9 cellular contexts compared by ENCODE assay signal in the genomic region with DNA sequence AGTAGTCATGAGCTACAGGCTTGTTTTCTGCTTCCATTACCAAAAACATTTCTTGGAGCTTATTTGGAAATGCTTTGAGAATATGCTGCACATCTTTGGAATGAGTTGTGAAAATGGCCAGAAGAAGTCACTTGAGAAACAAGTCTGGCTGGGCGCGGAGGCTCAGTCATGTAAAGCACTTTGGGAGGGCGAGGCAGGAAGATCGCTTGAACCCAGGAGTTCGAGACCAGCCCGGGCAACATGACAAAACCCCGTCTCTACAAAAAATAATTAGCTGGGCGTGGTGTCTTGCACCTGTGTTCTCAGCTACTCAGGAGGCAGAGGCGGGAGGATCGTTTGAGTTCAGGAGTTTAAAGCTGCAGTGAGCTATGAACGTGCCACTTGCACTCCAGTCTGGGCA. TPM values are rescaled to one million over a fixed set of nuclear protein-coding genes. Genes with fewer than 3 reads are reported as not detected.
DNase-seq lines count a peak whose midpoint lies in the region; ATAC-seq and TF ChIP-seq lines count a peak whose summit lies in the region.
"Had no signal": no experiment of that assay in that cellular context is flagged by ENCODE, and none has a peak within 500 bp of the region (broad histone marks: within the 10 kb centered on the region; RNA-seq: fewer than 3 reads in every experiment).

No MANE protein-coding gene starts in this region.

- TF ChIP-seq POLR2A in uterus (IDR thresholded peaks at IDR 0.05) = no peak

- no peak for DNase-seq in cardiac muscle cell (ENCODE audit: low read depth in 1 of 2, low spot score in 1 of 2)
- DNase-seq in Right ventricle myocardium superior = no peak
- no peak for DNase-seq in astrocyte of the spinal cord (ENCODE audit: low read depth, low spot score)
- DNase-seq in memory B cell (ENCODE audit: low spot score in 2 of 2) = no peak
- DNase-seq in uterus = no peak
- no peak for DNase-seq in SK-N-DZ (ENCODE audit: low spot score)
- no peak for DNase-seq in SHP77 treated with DMSO at 0.1 percent for 48 hours (lab: John Stamatoyannopoulos, UW)
- DNase-seq: retina had no signal

- H3K36me3 ChIP-seq in cardiac muscle cell (peaks cover 12% of the 10 kb centered on the region), uterus (no peaks in the 10 kb centered on the region)

- H3K27ac Mint-ChIP-seq in memory B cell = peak overlapping the region; percentile 92

- peaks cover 25% of the 10 kb centered on the region for H3K4me1 Mint-ChIP-seq in memory B cell

- in situ Hi-C loops in astrocyte of the spinal cord (cut with HindIII; ENCODE audit: low sequenced_read_pairs) = no loop called here

- no peaks in the 10 kb centered on the region for H3K27me3 Mint-ChIP-seq in memory B cell

- H3K4me1 ChIP-seq in cardiac muscle cell (ENCODE audit: low read depth) = peaks cover 4% of the 10 kb centered on the region
- no peaks in the 10 kb centered on the region for H3K4me1 ChIP-seq in uterus

- peak overlapping the region; percentile 96 for H3K4me3 Mint-ChIP-seq in memory B cell

- ATAC-seq in Right ventricle myocardium superior (ENCODE audit: poor library complexity) = no peak
- no peak for ATAC-seq in memory B cell (ENCODE audit: low read depth)
- ATAC-seq in GM19328 (IDR thresholded peaks at IDR 0.05; ENCODE audit: unreplicated experiment) = no peak

- H3K36me3 Mint-ChIP-seq in memory B cell = peaks cover 5% of the 10 kb centered on the region

- H3K9me3 ChIP-seq in cardiac muscle cell (ENCODE audit: low read depth) (no peaks in the 10 kb centered on the region), uterus (no peaks in the 10 kb centered on the region)

- no peaks in the 10 kb centered on the region for H3K9me3 Mint-ChIP-seq in memory B cell

- H3K27ac ChIP-seq in cardiac muscle cell = no peak overlapping the region
- H3K27ac ChIP-seq in uterus = peak overlapping the region in 1 of 2 donors; percentile 91

- intact Hi-C loops in Right ventricle myocardium superior (cut with DNase I) (no loop called here), uterus (cut with DNase I; ENCODE audit: low total_unique reads) (no loop called here)

- TF ChIP-seq CTCF in cardiac muscle cell (IDR thresholded peaks at IDR 0.05; ENCODE audit: low read depth, low read length) = no peak
- TF ChIP-seq CTCF in astrocyte of the spinal cord (IDR thresholded peaks at IDR 0.05; ENCODE audit: low read depth, low read length) = no peak
- TF ChIP-seq CTCF in uterus (IDR thresholded peaks at IDR 0.05) = no peak

- H3K27me3 ChIP-seq in cardiac muscle cell (no peaks in the 10 kb centered on the region), uterus (no peaks in the 10 kb centered on the region)

- H3K4me3 ChIP-seq in cardiac muscle cell (peak overlapping the region; percentile 70), astrocyte of the spinal cord (ENCODE audit: low read depth, low read length) (peak overlapping the region; percentile 86), uterus (peak overlapping the region; percentile 75 to 84)

RNA-seq across cellular contexts. Expression of a gene that starts 0.9 kb away (rescaled TPM):
- total RNA-seq in cardiac muscle cell = 37.8 and 42.5 TPM in 2 replicates
- polyA plus RNA-seq in cardiac muscle cell = 81.8 and 83.2 TPM in 2 replicates
- 28.0 TPM for total RNA-seq in Right ventricle myocardium superior
- total RNA-seq in uterus = 10 to 100 TPM in 2 of 4 donors, 1 to 10 TPM in 2; 7.1 to 15.3 (median 11.0) TPM
- polyA plus RNA-seq in SK-N-DZ (2014; cell fraction: cytosol; rRNA removed) = 84.2 and 89.9 TPM in 2 replicates
- 63.6 and 77.6 TPM in 2 replicates for polyA plus RNA-seq in SK-N-DZ (2014; cell fraction: nucleus; rRNA removed)

RNA-seq across cellular contexts. Expression of a gene that starts 4.4 kb away (rescaled TPM):
- total RNA-seq in cardiac muscle cell = 89.3 and 115 TPM in 2 replicates
- 37.1 and 63.7 TPM in 2 replicates for polyA plus RNA-seq in cardiac muscle cell
- total RNA-seq in Right ventricle myocardium superior = 40.3 TPM
- total RNA-seq in uterus = 100 to 1,000 TPM in 2 of 4 donors, 10 to 100 TPM in 2; 61.4 to 112 (median 91.1) TPM
- 21.0 and 28.0 TPM in 2 replicates for polyA plus RNA-seq in SK-N-DZ (2014; cell fraction: cytosol; rRNA removed)
- 96.2 and 138 TPM in 2 replicates for polyA plus RNA-seq in SK-N-DZ (2014; cell fraction: nucleus; rRNA removed)

RNA-seq across cellular contexts. Expression of a gene that starts 30.4 kb away (rescaled TPM):
- total RNA-seq in cardiac muscle cell = 23.7 and 61.2 TPM in 2 replicates
- 16.6 and 21.6 TPM in 2 replicates for polyA plus RNA-seq in cardiac muscle cell
- total RNA-seq in Right ventricle myocardium superior = 10.4 TPM
- total RNA-seq in uterus = 10 to 100 TPM in 3 of 4 donors, 1 to 10 TPM in 1; 5.9 to 47.8 (median 14.1) TPM
- polyA plus RNA-seq in SK-N-DZ (2014; cell fraction: cytosol; rRNA removed) = 21.1 and 22.4 TPM in 2 replicates
- 34.4 and 36.5 TPM in 2 replicates for polyA plus RNA-seq in SK-N-DZ (2014; cell fraction: nucleus; rRNA removed)

RNA-seq across cellular contexts. Expression of a gene that starts 36.8 kb away (rescaled TPM):
- total RNA-seq in cardiac muscle cell (68.6 and 68.7 TPM in 2 replicates), Right ventricle myocardium superior (42.3 TPM), uterus (10 to 100 TPM; 25.3 to 75.9 (median 40.1) TPM)
- polyA plus RNA-seq in cardiac muscle cell = 56.6 and 65.2 TPM in 2 replicates
- polyA plus RNA-seq in SK-N-DZ (2014; cell fraction: cytosol; rRNA removed) = 42.0 and 45.4 TPM in 2 replicates
- polyA plus RNA-seq in SK-N-DZ (2014; cell fraction: nucleus; rRNA removed) = 60.6 and 84.9 TPM in 2 replicates
